9 cellular contexts compared by ENCODE assay signal in genomic region chr11:64246874-64247728, GRCh38. TPM values are rescaled to one million over a fixed set of nuclear protein-coding genes. Genes with fewer than 3 reads are reported as not detected.
DNase-seq lines count a peak whose midpoint lies in the region; ATAC-seq, FAIRE-seq and TF ChIP-seq lines count a peak whose summit lies in the region.
"Had no signal": no experiment of that assay in that cellular context is flagged by ENCODE, and none has a peak within 500 bp of the region (broad histone marks: within the 10 kb centered on the region; RNA-seq: fewer than 3 reads in every experiment).

PPP1R14B (minus strand) TSS chr11:64246943; CDS start chr11:64246673, 270 bp downstream.

- peak within 1 kb of the TSS; percentile 63 for H3K27ac ChIP-seq in CD4-positive, alpha-beta memory T cell (ENCODE audit: low read depth, low read length)
- H3K27ac ChIP-seq in adrenal gland (peak within 1 kb of the TSS; percentile 85 to 90 (median 87)), pancreas (peak within 1 kb of the TSS; percentile 76 to 89 (median 83)), upper lobe of left lung (peak within 1 kb of the TSS; percentile 80 to 91 (median 84))

- no peaks in the 10 kb centered on the region for H3K36me3 ChIP-seq in CD4-positive, alpha-beta memory T cell (ENCODE audit: insufficient read depth, low read length)
- peaks cover 0 to 12% of the 10 kb centered on the region in 2 donors for H3K36me3 ChIP-seq in adrenal gland (replicated peaks in 1 of 2)
- H3K36me3 ChIP-seq in pancreas = no peaks in the 10 kb centered on the region
- H3K36me3 ChIP-seq in upper lobe of left lung = peaks cover 0 to 13% (median 10%) of the 10 kb centered on the region in 4 donors

- peak in 4 of 6 experiments; percentile 13 to 27 (median 24) for TF ChIP-seq CTCF in adrenal gland (IDR thresholded peaks at IDR 0.05)
- peak in 1 of 4 donors; percentile 5 for TF ChIP-seq CTCF in pancreas (IDR thresholded peaks at IDR 0.05)
- TF ChIP-seq CTCF in upper lobe of left lung (IDR thresholded peaks at IDR 0.05) = peak in 5 of 6 experiments; percentile 16 to 52 (median 42)

- peak in 1 of 2 donors; percentile 18 for TF ChIP-seq POLR2A in adrenal gland (IDR thresholded peaks at IDR 0.05)
- TF ChIP-seq POLR2A in upper lobe of left lung (IDR thresholded peaks at IDR 0.05) = peak in 1 of 4 donors; percentile 48

- POLR2A ChIA-PET in CD4-positive, alpha-beta memory T cell (lab: Charles Lee; ENCODE audit: partially characterized antibody) = interaction anchor here (0.8 to 38.9 kb wide), 16 partner anchors 8 to 81 kb away, joined by 3 to 937 read pairs (median 16); partner anchors contain the start of genes BAD, CATSPERZ, DNAJC4 and ESRRA

- H3K27ac Mint-ChIP-seq in CD4-positive, alpha-beta memory T cell = peak within 1 kb of the TSS; percentile 77 to 94 (median 92)

- TF ChIP-seq EP300 in upper lobe of left lung (IDR thresholded peaks at IDR 0.05) = no peak

- ATAC-seq in pancreas (peak; percentile 55 to 74 (median 68)), upper lobe of left lung (ENCODE audit: low FRiP score in 2 of 2) (peak; percentile 74 to 86)

- FAIRE-seq in pancreas (lab: Jason Lieb, UNC) = no peak
- FAIRE-seq: TTC549 had no signal

- H3K9me3 Mint-ChIP-seq in CD4-positive, alpha-beta memory T cell = no peaks in the 10 kb centered on the region

- H3K27me3 ChIP-seq in CD4-positive, alpha-beta memory T cell (ENCODE audit: insufficient read depth, low read length) = no peaks in the 10 kb centered on the region
- H3K27me3 ChIP-seq in adrenal gland = no peaks in the 10 kb centered on the region
- no peaks in the 10 kb centered on the region for H3K27me3 ChIP-seq in pancreas
- H3K27me3 ChIP-seq in upper lobe of left lung = no peaks in the 10 kb centered on the region

- peaks cover 10 to 70% (median 32%) of the 10 kb centered on the region in 4 donors for H3K4me1 Mint-ChIP-seq in CD4-positive, alpha-beta memory T cell

- WGBS in adrenal gland, 4 donors = 0% methylated on average over 19 to 73 of the region's 73 CpGs
- WGBS in pancreas, 2 donors = 0% methylated on average over 55 to 72 of the region's 73 CpGs
- WGBS in upper lobe of left lung, 2 donors = 0 to 3% methylated on average over 16 to 56 of the region's 73 CpGs

- H3K4me3 Mint-ChIP-seq in CD4-positive, alpha-beta memory T cell = peak within 1 kb of the TSS; percentile 83 to 92 (median 88)

- CTCF ChIA-PET in CD4-positive, alpha-beta memory T cell (lab: Charles Lee; ENCODE audit: partially characterized antibody) = interaction anchor here (0.7 to 10.5 kb wide), 4 partner anchors 25 to 70 kb away, joined by 3 to 121 read pairs (median 42); partner anchors contain the start of genes CATSPERZ, ESRRA, FERMT3 and PRDX5

- DNase-seq in CD4-positive, alpha-beta memory T cell = peak; percentile 72 to 82 (median 74)
- peak; percentile 77 for DNase-seq in H4 (ENCODE audit: low spot score)
- DNase-seq in NCI-H146 (lab: John Stamatoyannopoulos, UW) = peak; percentile 93
- peak; percentile 65 to 80 (median 71) for DNase-seq in T-helper 1 cell
- DNase-seq in adrenal gland = peak; percentile 87 to 92 (median 90)
- peak; percentile 92 for DNase-seq in cardiac septum (ENCODE audit: low spot score)
- DNase-seq in pancreas = peak; percentile 84 to 95 (median 90)
- DNase-seq in upper lobe of left lung = peak; percentile 92 to 98

- H3K27me3 Mint-ChIP-seq in CD4-positive, alpha-beta memory T cell = no peaks in the 10 kb centered on the region

- no peaks in the 10 kb centered on the region for H3K9me3 ChIP-seq in CD4-positive, alpha-beta memory T cell (ENCODE audit: control insufficient read depth in 1 of 2, low read length in 2 of 2)
- no peaks in the 10 kb centered on the region for H3K9me3 ChIP-seq in adrenal gland (replicated peaks in 1 of 3)
- no peaks in the 10 kb centered on the region for H3K9me3 ChIP-seq in pancreas
- no peaks in the 10 kb centered on the region for H3K9me3 ChIP-seq in upper lobe of left lung

- intact Hi-C loops in CD4-positive, alpha-beta memory T cell (cut with micrococcal nuclease) = loop anchor here (1.0 to 10.0 kb wide), 5 partner anchors 22 to 528 kb away; partner anchors contain the start of genes ESRRA, GPR137 and SF1
- intact Hi-C loops in adrenal gland (cut with DNase I) (no loop called here), cardiac septum (cut with DNase I) (loop anchor here (1.0 kb wide), 1 partner anchor 22 kb away; no protein-coding TSS in a partner anchor), pancreas (cut with DNase I) (no loop called here)

- peak within 1 kb of the TSS; percentile 95 to 98 for H3K4me3 ChIP-seq in CD4-positive, alpha-beta memory T cell (ENCODE audit: low read length in 2 of 2)
- H3K4me3 ChIP-seq in adrenal gland = peak within 1 kb of the TSS; percentile 72 to 82 (median 76)
- H3K4me3 ChIP-seq in pancreas = peak within 1 kb of the TSS; percentile 35 to 75 (median 62)
- peak within 1 kb of the TSS; percentile 69 to 79 (median 72) for H3K4me3 ChIP-seq in upper lobe of left lung

- peaks cover 55% of the 10 kb centered on the region for H3K4me1 ChIP-seq in CD4-positive, alpha-beta memory T cell (ENCODE audit: insufficient read depth, low read length)
- H3K4me1 ChIP-seq in adrenal gland (replicated peaks in 1 of 2) (peaks cover 32 to 44% of the 10 kb centered on the region in 2 donors), pancreas (peaks cover 0 to 24% (median 17%) of the 10 kb centered on the region in 3 donors), upper lobe of left lung (peaks cover 40 to 58% (median 48%) of the 10 kb centered on the region in 4 donors)

- H3K36me3 Mint-ChIP-seq in CD4-positive, alpha-beta memory T cell = peaks cover 0 to 12% of the 10 kb centered on the region in 2 donors

RNA-seq across cellular contexts. Expression of gene PPP1R14B, which starts in this region (rescaled TPM):
- total RNA-seq in CD4-positive, alpha-beta memory T cell = 10 to 100 TPM; 32.2 to 38.4 TPM
- polyA plus RNA-seq in CD4-positive, alpha-beta memory T cell = 10 to 100 TPM; 52.1 to 83.5 TPM
- 242 and 321 TPM in 2 replicates for total RNA-seq in H4 (2014; rRNA removed; shearing (Covaris generic))
- total RNA-seq in adrenal gland (100 to 1,000 TPM in 6 of 8 donors, 10 to 100 TPM in 2; 77.2 to 212 (median 131) TPM), cardiac septum (113 TPM), pancreas (100 to 1,000 TPM; 106 to 177 (median 119) TPM), upper lobe of left lung (100 to 1,000 TPM in 1 of 6 donors, 10 to 100 TPM in 5; 51.4 to 118 (median 60.3) TPM)
- polyA plus RNA-seq in adrenal gland (100 to 1,000 TPM in 2 of 3 donors, 10 to 100 TPM in 1; 85.1 to 331 (median 327) TPM), pancreas (100 to 1,000 TPM in 1 of 2 donors, 10 to 100 TPM in 1; 81.6 to 180 TPM)

Comparison
In these comparisons a context has a peak if more than half of its experiments do, and no peak if none do; other contexts are left out.
1. Peak in every context shown above with its lines: DNase-seq, ATAC-seq, H3K4me3 ChIP-seq and H3K27ac ChIP-seq.
2. intact Hi-C loops: an anchor here in CD4-positive, alpha-beta memory T cell (1.0 to 10.0 kb wide) and cardiac septum (1.0 kb wide); none called in adrenal gland and pancreas.